Comparison of ENCODE assay signal across 16 cellular contexts in the genomic region with DNA sequence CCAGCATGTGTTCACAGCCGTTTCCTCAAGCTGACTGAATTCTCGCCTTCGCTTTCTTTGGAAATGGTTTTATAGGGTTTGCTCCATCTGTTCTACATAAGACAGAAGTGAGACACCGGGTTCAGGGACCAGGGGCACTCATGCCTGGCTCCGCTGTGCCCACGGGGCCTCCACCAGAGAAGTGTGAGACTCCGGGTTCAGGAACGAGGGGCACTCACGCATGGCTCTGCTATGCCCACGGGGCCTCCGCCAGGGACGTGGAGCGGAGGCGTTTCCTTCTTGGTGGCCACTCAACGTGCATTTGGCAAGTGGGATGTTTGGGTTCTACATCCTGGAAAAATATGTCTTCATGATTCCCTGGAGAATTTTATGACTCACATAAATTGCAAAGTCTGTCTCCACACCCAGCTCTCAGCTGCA.
DNase-seq lines count a peak whose midpoint lies in the region; ATAC-seq and TF ChIP-seq lines count a peak whose summit lies in the region.
"Had no signal": no experiment of that assay in that cellular context is flagged by ENCODE, and none has a peak within 500 bp of the region (broad histone marks: within the 10 kb centered on the region; RNA-seq: fewer than 3 reads in every experiment).

No MANE protein-coding gene starts in this region.

- TF ChIP-seq CTCF in brain microvascular endothelial cell (IDR thresholded peaks at IDR 0.05; ENCODE audit: low read depth, low read length, missing control alignments), result no peak

- in situ Hi-C loops in brain microvascular endothelial cell (cut with HindIII; ENCODE audit: low pct_ligation_motif_present, low sequenced_read_pairs), result no loop called here

- no peaks in the 10 kb centered on the region for H3K27me3 ChIP-seq in brain microvascular endothelial cell (replicated peaks)
- H3K27me3 ChIP-seq: ovary, thyroid gland had no signal

- H3K36me3 ChIP-seq in brain microvascular endothelial cell (replicated peaks), result no peaks in the 10 kb centered on the region
- H3K36me3 ChIP-seq: ovary, thyroid gland had no signal

- DNase-seq in NCI-H2171 treated with DMSO at 0.1 percent for 48 hours (lab: John Stamatoyannopoulos, UW) (peak; percentile 5), NCI-H2171 (lab: John Stamatoyannopoulos, UW) (no peak), brain microvascular endothelial cell (peak; percentile 2), T1000 (lab: John Stamatoyannopoulos, UW) (no peak), activated gamma-delta T cell (lab: John Stamatoyannopoulos, UW) (no peak), midbrain (lab: John Stamatoyannopoulos, UW) (no peak)
- DNase-seq: DMS153; NCI-H146; NK-92 treated with Interleukin-12 subunit alpha and Interleukin-12 subunit beta, amount 100 ng/mL, for 24 hours; ovary; T-helper 1 cell; thyroid gland had no signal

- H3K4me3 ChIP-seq in brain microvascular endothelial cell (ENCODE audit: low read depth, low read length), result no peak overlapping the region
- H3K4me3 ChIP-seq: ovary, thyroid gland had no signal

- ATAC-seq in HG02759 (IDR thresholded peaks at IDR 0.05; ENCODE audit: unreplicated experiment) (peak; percentile 85), HG03460 (IDR thresholded peaks at IDR 0.05; ENCODE audit: unreplicated experiment) (no peak)

- H3K27ac ChIP-seq in brain microvascular endothelial cell, result no peak overlapping the region
- H3K27ac ChIP-seq: 22Rv1, C4-2B, ovary, thyroid gland had no signal

Comparison
In these comparisons a context has a peak if more than half of its experiments do, and no peak if none do; other contexts are left out.
1. DNase-seq: peak in NCI-H2171 treated with DMSO at 0.1 percent for 48 hours (single experiment) and brain microvascular endothelial cell (single experiment); none in NCI-H2171 (single experiment), T1000 (single experiment), activated gamma-delta T cell (single experiment) and midbrain (single experiment).